In the genomic region with DNA sequence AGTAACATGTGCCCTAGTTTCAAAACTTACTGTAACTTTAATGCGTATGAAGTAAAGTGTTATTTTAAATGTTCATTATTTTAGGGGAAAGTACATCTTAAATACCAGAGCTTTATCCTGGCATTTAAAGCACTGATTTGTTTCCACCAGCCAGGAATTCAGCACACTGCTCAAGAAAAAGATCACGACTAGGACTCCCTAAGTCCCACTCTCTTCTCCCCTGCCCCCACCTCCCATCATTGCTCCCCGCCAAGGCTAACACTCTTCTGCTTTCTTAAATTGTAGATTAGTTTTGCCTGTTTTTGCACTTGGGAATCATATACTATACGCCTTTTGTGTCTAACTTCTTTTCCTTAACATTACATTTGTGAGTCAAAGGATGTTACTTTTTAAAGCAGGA, we compare ENCODE assay signal across 18 cellular contexts. TPM values are rescaled to one million over a fixed set of nuclear protein-coding genes. Genes with fewer than 3 reads are reported as not detected.
DNase-seq lines count a peak whose midpoint lies in the region; ATAC-seq, FAIRE-seq and TF ChIP-seq lines count a peak whose summit lies in the region.
"Had no signal": no experiment of that assay in that cellular context is flagged by ENCODE, and none has a peak within 500 bp of the region (broad histone marks: within the 10 kb centered on the region; RNA-seq: fewer than 3 reads in every experiment).

No MANE protein-coding gene starts in this region.

- no peaks in the 10 kb centered on the region for H3F3A ChIP-seq in neural progenitor cell (ENCODE audit: low read depth)

- POLR2A ChIA-PET in Panc1 (lab: Charles Lee) (no interaction called here), endothelial cell of umbilical vein (lab: Charles Lee) (no interaction called here)

- H3K36me3 Mint-ChIP-seq in neural progenitor cell, result no peaks in the 10 kb centered on the region
- H3K36me3 Mint-ChIP-seq: naive B cell had no signal

- in situ Hi-C loops in Panc1 (cut with HindIII; ENCODE audit: low pct_unique_long_range_greater_than_20kb, low sequenced_read_pairs), result no loop called here

- no peaks in the 10 kb centered on the region for H3K79me2 ChIP-seq in endothelial cell of umbilical vein (ENCODE audit: control insufficient read depth, insufficient read depth, low read length)
- no peaks in the 10 kb centered on the region for H3K79me2 ChIP-seq in neural progenitor cell (ENCODE audit: low read depth)

- H3K9me3 ChIP-seq in Panc1 (ENCODE audit: control insufficient read depth, insufficient read depth, low read depth, low read length), result no peaks in the 10 kb centered on the region
- H3K9me3 ChIP-seq in endothelial cell of umbilical vein (replicated peaks; ENCODE audit: control insufficient read depth, insufficient read depth, low read length), result no peaks in the 10 kb centered on the region
- no peaks in the 10 kb centered on the region for H3K9me3 ChIP-seq in neural progenitor cell (ENCODE audit: low read depth)
- H3K9me3 ChIP-seq in vagina, result no peaks in the 10 kb centered on the region
- H3K9me3 ChIP-seq: BE2C had no signal

- H3K4me1 Mint-ChIP-seq in neural progenitor cell, result peaks cover 31% of the 10 kb centered on the region

- H3K4me1 ChIP-seq in Panc1 (ENCODE audit: control insufficient read depth, insufficient read depth, low read length), result peaks cover 35% of the 10 kb centered on the region
- peaks cover 39% of the 10 kb centered on the region for H3K4me1 ChIP-seq in endothelial cell of umbilical vein (ENCODE audit: control insufficient read depth, extremely low read depth, insufficient read depth, low read length)
- H3K4me1 ChIP-seq in neural progenitor cell, result peaks cover 7% of the 10 kb centered on the region
- no peaks in the 10 kb centered on the region for H3K4me1 ChIP-seq in vagina

- H3K27ac ChIP-seq in Panc1 (ENCODE audit: low read length), result peak overlapping the region; percentile 88
- H3K27ac ChIP-seq in endothelial cell of umbilical vein (ENCODE audit: insufficient read depth, low read depth, low read length), result peak overlapping the region; percentile 86
- H3K27ac ChIP-seq in neural progenitor cell, result no peak overlapping the region
- H3K27ac ChIP-seq in vagina, result peak overlapping the region; percentile 36
- H3K27ac ChIP-seq: KMS-11 had no signal

- no peak for ATAC-seq in Panc1
- no peak for ATAC-seq in GM21529 (IDR thresholded peaks at IDR 0.05; ENCODE audit: unreplicated experiment)
- ATAC-seq: activated CD4-positive, alpha-beta T cell treated with anti-CD3 and anti-CD28 coated beads for 36 hours had no signal

- CTCF ChIA-PET in Panc1 (lab: Charles Lee), result no interaction called here
- CTCF ChIA-PET in endothelial cell of umbilical vein (lab: Charles Lee), result no interaction called here

- no peak overlapping the region for H3K4me3 ChIP-seq in Panc1 (ENCODE audit: low read depth in 2 of 2, low read length in 2 of 2)
- no peak overlapping the region for H3K4me3 ChIP-seq in endothelial cell of umbilical vein (replicated peaks in 1 of 3; ENCODE audit: insufficient read depth in 1 of 3, low read depth in 1 of 3, low read length in 3 of 3)
- no peak overlapping the region for H3K4me3 ChIP-seq in neural progenitor cell
- peak overlapping the region in 1 of 2 donors; percentile 5 for H3K4me3 ChIP-seq in vagina

- dilution Hi-C loops in endothelial cell of umbilical vein (cut with MboI; ENCODE audit: extremely low pct_ligation_motif_present, low sequenced_read_pairs), result no loop called here

- H2AFZ ChIP-seq in endothelial cell of umbilical vein (ENCODE audit: low read depth, low read length) (peak overlapping the region; percentile 74), neural progenitor cell (replicated peaks) (peak overlapping the region; percentile 30)

- H3K9me1 ChIP-seq in endothelial cell of umbilical vein (replicated peaks; ENCODE audit: control insufficient read depth, extremely low read depth, insufficient read depth, low read length), result no peaks in the 10 kb centered on the region

- H3K4me3 Mint-ChIP-seq in neural progenitor cell, result no peak overlapping the region
- H3K4me3 Mint-ChIP-seq: activated CD4-positive, alpha-beta T cell treated with anti-CD3 and anti-CD28 coated beads for 36 hours; naive B cell had no signal

- H3K27me3 ChIP-seq in Panc1 (ENCODE audit: control insufficient read depth, insufficient read depth, low read length) (no peaks in the 10 kb centered on the region), endothelial cell of umbilical vein (ENCODE audit: control insufficient read depth in 2 of 2, insufficient read depth in 2 of 2, low read length in 2 of 2) (no peaks in the 10 kb centered on the region), neural progenitor cell (no peaks in the 10 kb centered on the region), vagina (no peaks in the 10 kb centered on the region)
- H3K27me3 ChIP-seq: BE2C had no signal

- intact Hi-C loops in Panc1 (cut with micrococcal nuclease; ENCODE audit: unreplicated experiment), result no loop called here
- intact Hi-C loops in endothelial cell of umbilical vein (cut with micrococcal nuclease), result loop anchor here (1.0 to 2.0 kb wide), 3 partner anchors 24 to 238 kb away; no protein-coding TSS in a partner anchor
- intact Hi-C loops in vagina (cut with DNase I), result no loop called here

- peak; percentile 48 for FAIRE-seq in endothelial cell of umbilical vein (lab: Jason Lieb, UNC)

- H3K4me2 ChIP-seq in endothelial cell of umbilical vein (ENCODE audit: insufficient read depth, low read length) (peak overlapping the region; percentile 86), neural progenitor cell (peak overlapping the region; percentile 9)
- H3K4me2 ChIP-seq: KMS-11 had no signal

- no peaks in the 10 kb centered on the region for H3K9me3 Mint-ChIP-seq in neural progenitor cell
- H3K9me3 Mint-ChIP-seq: naive B cell had no signal

- no peak for TF ChIP-seq POLR2A in endothelial cell of umbilical vein (IDR thresholded peaks at IDR 0.05; ENCODE audit: low read depth, low read length)
- TF ChIP-seq POLR2A in vagina (IDR thresholded peaks at IDR 0.05), result no peak

- no peak for TF ChIP-seq CTCF in Panc1 (IDR thresholded peaks at IDR 0.05)
- TF ChIP-seq CTCF in endothelial cell of umbilical vein (IDR thresholded peaks at IDR 0.05; ENCODE audit: extremely low read depth in 1 of 2, insufficient read depth in 1 of 2, low read depth in 1 of 2, low read length in 2 of 2), result no peak
- no peak for TF ChIP-seq CTCF in neural progenitor cell (IDR thresholded peaks at IDR 0.05)
- no peak for TF ChIP-seq CTCF in vagina (IDR thresholded peaks at IDR 0.05)

- peak overlapping the region; percentile 83 for H3K27ac Mint-ChIP-seq in neural progenitor cell
- H3K27ac Mint-ChIP-seq: activated CD4-positive, alpha-beta T cell treated with anti-CD3 and anti-CD28 coated beads for 36 hours had no signal

- peak overlapping the region; percentile 70 for H3K9ac ChIP-seq in endothelial cell of umbilical vein (replicated peaks; ENCODE audit: extremely low read depth, insufficient read depth, low read length)
- H3K9ac ChIP-seq in neural progenitor cell, result no peak overlapping the region
- H3K9ac ChIP-seq: KMS-11 had no signal

- H3K27me3 Mint-ChIP-seq in neural progenitor cell (ENCODE audit: insufficient read depth, low read depth), result peaks cover 5% of the 10 kb centered on the region
- H3K27me3 Mint-ChIP-seq: activated CD4-positive, alpha-beta T cell treated with anti-CD3 and anti-CD28 coated beads for 36 hours; naive B cell had no signal

- H4K20me1 ChIP-seq in endothelial cell of umbilical vein (replicated peaks; ENCODE audit: control insufficient read depth, extremely low read depth, insufficient read depth, low read length) (no peaks in the 10 kb centered on the region), neural progenitor cell (ENCODE audit: low read depth) (no peaks in the 10 kb centered on the region)

- DNase-seq in Panc1 (ENCODE audit: low read depth, low spot score) (no peak), endothelial cell of umbilical vein (ENCODE audit: low read depth, low spot score) (no peak), neural progenitor cell (ENCODE audit: low spot score) (no peak), vagina (ENCODE audit: extremely low spot score in 2 of 2) (no peak), GOT3 (lab: John Stamatoyannopoulos, UW) (no peak), SKM-1 (lab: John Stamatoyannopoulos, UW; ENCODE audit: unreplicated experiment) (no peak)
- DNase-seq: activated CD4-positive, alpha-beta T cell treated with anti-CD3 and anti-CD28 coated beads for 36 hours; activated effector memory CD4-positive, alpha-beta T cell treated with Interleukin-2 at 50 U/mL for 16 hours; BE2C; DMS 273 treated with DMSO at 0.1 percent for 48 hours; H7; naive B cell; NCI-H1048; NCI-H524 treated with DMSO at 0.1 percent for 48 hours; OCI-M1; SIG-M5 had no signal

- BruUV-seq in Panc1 (replicated peaks; lab: Mats Ljungman, UMichigan) (no TSS peak), endothelial cell of umbilical vein (replicated peaks; lab: Mats Ljungman, UMichigan) (no TSS peak)

- H3K36me3 ChIP-seq in Panc1 (ENCODE audit: control insufficient read depth, insufficient read depth, low read length) (no peaks in the 10 kb centered on the region), endothelial cell of umbilical vein (ENCODE audit: control insufficient read depth in 2 of 2, extremely low read depth in 1 of 2, insufficient read depth in 2 of 2, low read length in 2 of 2) (no peaks in the 10 kb centered on the region), neural progenitor cell (no peaks in the 10 kb centered on the region), vagina (no peaks in the 10 kb centered on the region)
- H3K36me3 ChIP-seq: BE2C had no signal

TF ChIP-seq in endothelial cell of umbilical vein, 7 proteins besides CTCF, POLR2A, EP300 and RAD21 (continues in another document):
- TF ChIP-seq JUN (IDR thresholded peaks at IDR 0.05; ENCODE audit: borderline replicate concordance, insufficient read depth, insufficient read length, low read depth) (no peak), FOS (IDR thresholded peaks at IDR 0.05; ENCODE audit: borderline replicate concordance, insufficient read depth, low read length) (no peak), MYC (IDR thresholded peaks at IDR 0.05; ENCODE audit: low read depth, low read length) (no peak)
- TF ChIP-seq, protein P1, sequence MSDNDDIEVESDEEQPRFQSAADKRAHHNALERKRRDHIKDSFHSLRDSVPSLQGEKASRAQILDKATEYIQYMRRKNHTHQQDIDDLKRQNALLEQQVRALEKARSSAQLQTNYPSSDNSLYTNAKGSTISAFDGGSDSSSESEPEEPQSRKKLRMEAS (IDR thresholded peaks at IDR 0.05; ENCODE audit: insufficient read depth, insufficient read length), result no peak

RNA-seq across cellular contexts. Expression of gene C1orf105, which starts 37.5 kb away (rescaled TPM):
- total RNA-seq in Panc1 (2021; ENCODE audit: unreplicated experiment), result not detected
- not detected for polyA plus RNA-seq in Panc1 (2012; ENCODE audit: insufficient read length)
- not detected in 2 replicates for total RNA-seq in endothelial cell of umbilical vein
- polyA plus RNA-seq in endothelial cell of umbilical vein, result not detected in 2 replicates
- not detected in 2 replicates for polyA plus RNA-seq in endothelial cell of umbilical vein (2011; cell fraction: cytosol; rRNA removed)
- polyA plus RNA-seq in endothelial cell of umbilical vein (2011; cell fraction: nucleus; rRNA removed), result not detected in 2 replicates
- not detected in 2 replicates for polyA plus RNA-seq in endothelial cell of umbilical vein (2012)
- polyA minus RNA-seq in endothelial cell of umbilical vein, result not detected in 2 replicates
- not detected for polyA minus RNA-seq in endothelial cell of umbilical vein (2011; cell fraction: cytosol; rRNA and poly(A)+ RNA removed)
- polyA minus RNA-seq in endothelial cell of umbilical vein (2011; cell fraction: nucleus; rRNA and poly(A)+ RNA removed), result not detected in 2 replicates
- total RNA-seq in neural progenitor cell (ENCODE audit: low replicate concordance), result 0.34 TPM in 1 of 2 replicates, not detected in the other
- not detected for total RNA-seq in vagina
- total RNA-seq: activated CD4-positive, alpha-beta T cell treated with anti-CD3 and anti-CD28 coated beads for 36 hours; H7 had no signal
